ENCODE assay signal across 32 cellular contexts in genomic region chr2:27739058-27739373, GRCh38.
"Had no signal": no experiment of that assay in that cellular context is flagged by ENCODE, and none has a peak within 500 bp of the region (broad histone marks: within the 10 kb centered on the region; RNA-seq: fewer than 3 reads in every experiment).

No MANE protein-coding gene starts in this region.

- H3K27me3 ChIP-seq: adrenal gland, body of pancreas, esophagus muscularis mucosa, foreskin keratinocyte, gastrocnemius medialis had no signal

- H3K9me3 ChIP-seq: adrenal gland, body of pancreas, esophagus muscularis mucosa, gastrocnemius medialis had no signal

- FAIRE-seq: colon had no signal

- H3K4me1 ChIP-seq: foreskin keratinocyte had no signal

- ATAC-seq: activated CD4-positive, alpha-beta T cell treated with anti-CD3 and anti-CD28 coated beads for 36 hours; activated CD8-positive, alpha-beta memory T cell treated with anti-CD3 and anti-CD28 coated beads, Interleukin-2, amount 10 ng/mL, durations not matched to agents 7 days and 5 days; activated CD8-positive, alpha-beta T cell treated with anti-CD3 and anti-CD28 coated beads, Interleukin-2, amount 10 ng/mL, durations not matched to agents 7 days and 5 days; activated naive CD8-positive, alpha-beta T cell treated with anti-CD3 and anti-CD28 coated beads, Interleukin-2, amount 50 U/mL, for 24 hours; body of pancreas; effector memory CD8-positive, alpha-beta T cell; foreskin keratinocyte; gastrocnemius medialis; T-helper 17 cell had no signal

- H3K4me3 ChIP-seq: adrenal gland, body of pancreas, esophagus muscularis mucosa, gastrocnemius medialis had no signal

- DNase-seq: activated CD4-positive, alpha-beta memory T cell treated with anti-CD3 and anti-CD28 coated beads for 36 hours; activated CD4-positive, alpha-beta T cell treated with anti-CD3 and anti-CD28 coated beads for 36 hours; activated CD4-positive, alpha-beta T cell treated with anti-CD3 and anti-CD28 coated beads, Interleukin-2, amount 10 ng/mL, durations not matched to agents 24 days and 14 days; activated CD4-positive, CD25-positive, alpha-beta regulatory T cell; activated CD4-positive, CD25-positive, alpha-beta regulatory T cell treated with anti-CD3 and anti-CD28 coated beads, Interleukin-2, amount 50 U/mL, for 72 hours; activated CD8-positive, alpha-beta memory T cell treated with anti-CD3 and anti-CD28 coated beads, Interleukin-2, amount 10 ng/mL, durations not matched to agents 7 days and 5 days; activated CD8-positive, alpha-beta memory T cell treated with anti-CD3 and anti-CD28 coated beads, Interleukin-2, amount 50 U/mL, for 4 hours; activated CD8-positive, alpha-beta T cell treated with anti-CD3 and anti-CD28 coated beads, Interleukin-2, amount 10 ng/mL, durations not matched to agents 7 days and 5 days; activated effector memory CD4-positive, alpha-beta T cell treated with anti-CD3 and anti-CD28 coated beads, Interleukin-2, amount 50 U/mL, for 16 hours; activated naive CD4-positive, alpha-beta T cell treated with anti-CD3 and anti-CD28 coated beads for 36 hours; activated naive CD8-positive, alpha-beta T cell treated with anti-CD3 and anti-CD28 coated beads for 36 hours; activated naive CD8-positive, alpha-beta T cell treated with anti-CD3 and anti-CD28 coated beads, Interleukin-2, amount 50 U/mL, for 24 hours; activated T-cell treated with anti-CD3 and anti-CD28 coated beads, Interleukin-2, amount 50 U/mL, for 1 hour; activated T-cell treated with anti-CD3 and anti-CD28 coated beads, Interleukin-2, amount 50 U/mL, for 48 hours; amygdala; aorta; body of pancreas; caudate nucleus; cortex of kidney; dermis blood vessel endothelial cell; effector CD4-positive, alpha-beta T cell; effector memory CD8-positive, alpha-beta T cell; erythroblast; foreskin keratinocyte; gastrocnemius medialis; glutamatergic neuron; T-helper 1 cell; T-helper 17 cell; T1000 had no signal

- H3K36me3 ChIP-seq: adrenal gland, esophagus muscularis mucosa, gastrocnemius medialis had no signal

- H3K27ac ChIP-seq: foreskin keratinocyte had no signal
